Comparison of ENCODE assay signal across 8 cellular contexts in the genomic region with DNA sequence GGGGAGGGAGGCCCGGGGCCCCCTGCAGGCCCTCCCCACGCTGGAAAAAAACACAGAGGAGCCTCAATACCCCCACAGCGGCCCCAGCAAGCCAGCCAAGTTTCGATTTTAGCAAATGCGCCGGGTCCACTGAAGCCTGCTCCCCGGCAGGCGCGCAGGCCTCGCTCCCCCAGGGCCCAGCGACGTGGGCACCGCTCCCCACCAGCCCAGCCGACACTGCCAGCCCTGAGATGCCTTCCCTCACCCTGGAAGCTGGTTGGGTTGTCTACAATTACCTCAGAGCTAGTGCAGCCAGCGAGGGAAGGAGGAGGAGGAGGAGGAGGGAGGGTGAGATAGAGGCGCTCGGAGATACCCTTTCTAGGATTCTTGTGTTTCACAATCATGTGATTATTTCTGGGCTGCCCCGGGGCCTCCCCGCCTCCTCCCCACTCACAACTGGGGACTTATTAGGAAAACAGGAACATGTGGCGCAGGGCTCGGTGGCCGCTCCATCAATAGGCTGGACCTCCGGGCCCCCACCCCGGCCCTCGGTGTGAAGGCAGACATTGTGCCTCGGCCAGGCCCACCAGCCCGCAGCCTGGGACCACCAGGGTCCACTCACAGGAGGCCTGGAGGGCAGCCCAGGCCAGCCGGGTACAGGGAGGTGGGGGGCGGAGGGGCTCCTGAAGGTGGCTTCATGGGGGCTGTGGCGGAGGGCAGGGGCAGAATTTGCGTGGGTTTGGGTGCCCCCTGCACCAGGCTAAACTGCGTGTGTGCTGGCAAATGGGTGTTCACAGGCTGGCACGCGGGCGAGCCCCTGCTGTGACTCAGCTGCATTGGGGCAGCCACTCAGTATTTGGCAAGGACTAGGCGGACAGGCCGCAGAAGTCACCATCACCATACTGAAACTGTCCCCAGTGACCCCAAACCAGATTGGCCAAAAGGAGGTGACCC.
A peak's percentile ranks its signal among the peaks of the same experiment; 100 is the strongest.
DNase-seq lines count a peak whose midpoint lies in the region; ATAC-seq and TF ChIP-seq lines count a peak whose summit lies in the region.

No MANE protein-coding gene starts in this region.

- no peak for TF ChIP-seq CTCF in activated CD8-positive, alpha-beta T cell treated with anti-CD3 and anti-CD28 coated beads for 36 hours (IDR thresholded peaks at IDR 0.05)
- TF ChIP-seq CTCF in uterus (IDR thresholded peaks at IDR 0.05): peak in 1 of 4 experiments; percentile 9
- no peak for TF ChIP-seq CTCF in osteocyte (IDR thresholded peaks at IDR 0.05)

- CTCF ChIA-PET in activated CD8-positive, alpha-beta T cell treated with anti-CD3 and anti-CD28 coated beads for 36 hours (lab: Charles Lee): no interaction called here

- peaks cover 0 to 5% of the 10 kb centered on the region in 2 donors for H3K9me3 ChIP-seq in esophagus (ENCODE audit: control insufficient read depth in 2 of 2, insufficient read depth in 1 of 2, low read depth in 1 of 2, low read length in 1 of 2)
- no peaks in the 10 kb centered on the region for H3K9me3 ChIP-seq in uterus

- H3K27ac ChIP-seq in esophagus (ENCODE audit: low read depth in 2 of 2, low read length in 1 of 2) (peak overlapping the region; percentile 73 to 82), uterus (peak overlapping the region; percentile 94)

- TF ChIP-seq POLR2A in uterus (IDR thresholded peaks at IDR 0.05): peak; percentile 16 to 33

- POLR2A ChIA-PET in activated CD8-positive, alpha-beta T cell treated with anti-CD3 and anti-CD28 coated beads for 36 hours (lab: Charles Lee): no interaction called here

- H3K27ac Mint-ChIP-seq in activated CD8-positive, alpha-beta T cell treated with anti-CD3 and anti-CD28 coated beads for 36 hours: peak overlapping the region; percentile 83
- no peak overlapping the region for H3K27ac Mint-ChIP-seq in osteocyte (ENCODE audit: unreplicated experiment)

- peaks cover 48% of the 10 kb centered on the region for H3K4me1 Mint-ChIP-seq in activated CD8-positive, alpha-beta T cell treated with anti-CD3 and anti-CD28 coated beads for 36 hours (ENCODE audit: low read depth)
- H3K4me1 Mint-ChIP-seq in osteocyte (ENCODE audit: unreplicated experiment): peaks cover 31% of the 10 kb centered on the region

- H3K27me3 ChIP-seq in esophagus (ENCODE audit: control insufficient read depth in 1 of 2, insufficient read depth in 2 of 2, low read length in 2 of 2) (no peaks in the 10 kb centered on the region), uterus (no peaks in the 10 kb centered on the region)

- H3K36me3 ChIP-seq in esophagus (ENCODE audit: control insufficient read depth in 2 of 2, insufficient read depth in 2 of 2, low read length in 1 of 2): peaks cover 0 to 28% of the 10 kb centered on the region in 2 donors
- no peaks in the 10 kb centered on the region for H3K36me3 ChIP-seq in uterus

- peak overlapping the region; percentile 58 for H3K4me3 Mint-ChIP-seq in activated CD8-positive, alpha-beta T cell treated with anti-CD3 and anti-CD28 coated beads for 36 hours
- H3K4me3 Mint-ChIP-seq in osteocyte (ENCODE audit: unreplicated experiment): no peak overlapping the region

- intact Hi-C loops in activated CD8-positive, alpha-beta T cell treated with anti-CD3 and anti-CD28 coated beads for 36 hours (cut with micrococcal nuclease): loop anchor here (10.0 kb wide), 2 partner anchors 87 to 307 kb away; no protein-coding TSS in a partner anchor
- intact Hi-C loops in uterus (cut with DNase I; ENCODE audit: low total_unique reads): no loop called here

- ATAC-seq in GM18502 (IDR thresholded peaks at IDR 0.05; ENCODE audit: poor library complexity, unreplicated experiment): peak; percentile 39
- ATAC-seq in HG03571 (IDR thresholded peaks at IDR 0.05; ENCODE audit: unreplicated experiment): peak; percentile 27
- ATAC-seq in activated CD8-positive, alpha-beta T cell treated with anti-CD3 and anti-CD28 coated beads for 36 hours: peak; percentile 42

- H3K27me3 Mint-ChIP-seq in activated CD8-positive, alpha-beta T cell treated with anti-CD3 and anti-CD28 coated beads for 36 hours: no peaks in the 10 kb centered on the region
- H3K27me3 Mint-ChIP-seq in osteocyte (ENCODE audit: unreplicated experiment): no peaks in the 10 kb centered on the region

- peaks cover 32% of the 10 kb centered on the region for H3K36me3 Mint-ChIP-seq in activated CD8-positive, alpha-beta T cell treated with anti-CD3 and anti-CD28 coated beads for 36 hours (ENCODE audit: low read depth)
- peaks cover 22% of the 10 kb centered on the region for H3K36me3 Mint-ChIP-seq in osteocyte (ENCODE audit: unreplicated experiment)

- peak; percentile 76 for DNase-seq in activated CD8-positive, alpha-beta T cell treated with anti-CD3 and anti-CD28 coated beads for 36 hours
- DNase-seq in nucleus accumbens (lab: John Stamatoyannopoulos, UW): peak in 54 of 56 donors; percentile 19 to 89 (median 71)
- peak; percentile 84 to 92 for DNase-seq in uterus
- no peak for DNase-seq in osteocyte (ENCODE audit: extremely low spot score, unreplicated experiment)
- DNase-seq in cortex of kidney (lab: John Stamatoyannopoulos, UW): no peak

- WGBS in esophagus, 2 donors: 38 to 43% methylated on average over 36 to 37 of the region's 37 CpGs

- peaks cover 2% of the 10 kb centered on the region for H3K9me3 Mint-ChIP-seq in activated CD8-positive, alpha-beta T cell treated with anti-CD3 and anti-CD28 coated beads for 36 hours
- H3K9me3 Mint-ChIP-seq in osteocyte (ENCODE audit: unreplicated experiment): no peaks in the 10 kb centered on the region

- H3K4me3 ChIP-seq in esophagus (ENCODE audit: low read depth in 1 of 2, low read length in 2 of 2): peak overlapping the region in 1 of 2 donors; percentile 31
- peak overlapping the region; percentile 33 for H3K4me3 ChIP-seq in uterus

- H3K4me1 ChIP-seq in esophagus (ENCODE audit: control insufficient read depth in 2 of 2, insufficient read depth in 2 of 2, low read length in 1 of 2) (peaks cover 3 to 19% of the 10 kb centered on the region in 2 donors), uterus (peaks cover 12 to 46% of the 10 kb centered on the region in 2 donors)

Comparison
In these comparisons a context has a peak if more than half of its experiments do, and no peak if none do; other contexts are left out.
1. DNase-seq: peak in activated CD8-positive, alpha-beta T cell treated with anti-CD3 and anti-CD28 coated beads for 36 hours (single experiment), nucleus accumbens (54 of 56) and uterus (2 of 2); none in osteocyte (single experiment) and cortex of kidney (single experiment).
2. Peak in every context shown above with its lines, with median percentiles within 50 percentile points of each other: ATAC-seq.